Comparison of ENCODE assay signal across 9 cellular contexts in genomic region chr17:44121997-44122824, GRCh38. TPM values are rescaled to one million over a fixed set of nuclear protein-coding genes. Genes with fewer than 3 reads are reported as not detected.
DNase-seq lines count a peak whose midpoint lies in the region; ATAC-seq and TF ChIP-seq lines count a peak whose summit lies in the region.
"Had no signal": no experiment of that assay in that cellular context is flagged by ENCODE, and none has a peak within 500 bp of the region (broad histone marks: within the 10 kb centered on the region; RNA-seq: fewer than 3 reads in every experiment).

No MANE protein-coding gene starts in this region.

- H3K27me3 Mint-ChIP-seq in H9 (ENCODE audit: low read depth) (peaks cover 2% of the 10 kb centered on the region), T-cell (no peaks in the 10 kb centered on the region)

- H3K36me3 Mint-ChIP-seq in H9 (ENCODE audit: insufficient read depth in 1 of 3, low read depth in 3 of 3) (peaks cover 0 to 5% (median 2%) of the 10 kb centered on the region in 3 experiments; a peak in 2 of 7 replicates), T-cell (no peaks in the 10 kb centered on the region)

- no peaks in the 10 kb centered on the region for H4K20me1 ChIP-seq in H9 (ENCODE audit: control insufficient read depth, insufficient read depth, insufficient read length)

- no peak overlapping the region for H3K23ac ChIP-seq in H9 (ENCODE audit: insufficient read length, low read depth, low read length)

- H3K27ac Mint-ChIP-seq in H9, result peak overlapping the region; percentile 64 to 91 (median 68); a peak in 4 of 7 replicates
- peak overlapping the region; percentile 57 to 79 for H3K27ac Mint-ChIP-seq in T-cell

- no peak overlapping the region for H2BK20ac ChIP-seq in H9 (ENCODE audit: low read depth, low read length, poor library complexity, severe bottlenecking)

- peaks cover 9% of the 10 kb centered on the region for H3K23me2 ChIP-seq in H9 (ENCODE audit: insufficient read length, low read depth, low read length, poor library complexity, severe bottlenecking)

- no peaks in the 10 kb centered on the region for H3K9me3 ChIP-seq in H9 (ENCODE audit: control insufficient read depth, low read depth, low read length)

- peaks cover 6% of the 10 kb centered on the region; the same call in 1 of the 2 replicates for H3K4me1 ChIP-seq in H9 (ENCODE audit: insufficient read depth, low read length)

- in situ Hi-C loops in G401 (cut with HindIII; ENCODE audit: low sequenced_read_pairs), result no loop called here

- no peak overlapping the region for H3K27ac ChIP-seq in H9 (ENCODE audit: insufficient read length, low read depth, low read length)

- H3K4me3 Mint-ChIP-seq in H9 (peak overlapping the region; percentile 86 to 96), T-cell (peak overlapping the region; percentile 83 to 90 (median 87))

- H3K14ac ChIP-seq in H9 (ENCODE audit: insufficient read depth, low read length), result peak overlapping the region; percentile 42; the same call in 1 of the 2 replicates

- H3K4me3 ChIP-seq in fibroblast of villous mesenchyme (ENCODE audit: low read depth, low read length), result peak overlapping the region; percentile 76
- H3K4me3 ChIP-seq in skeletal muscle cell (ENCODE audit: low read depth, low read length), result peak overlapping the region; percentile 83

- H3K9me3 Mint-ChIP-seq in H9 (no peaks in the 10 kb centered on the region), T-cell (no peaks in the 10 kb centered on the region)

- H3K56ac ChIP-seq in H9 (ENCODE audit: insufficient read length, low read depth, low read length), result no peak overlapping the region

- no peak overlapping the region for H2BK15ac ChIP-seq in H9 (ENCODE audit: low read depth, low read length)

- POLR2A ChIA-PET in T-cell (lab: Charles Lee), result interaction anchor here in 1 of 2 donors (0.6 to 0.8 kb wide), 2 partner anchors 11 to 99 kb away, joined by 3 to 9 read pairs; no protein-coding TSS in a partner anchor

- no peak for TF ChIP-seq CTCF in H9 (conservative IDR thresholded peaks at IDR 0.05)
- no peak for TF ChIP-seq CTCF in fibroblast of villous mesenchyme (IDR thresholded peaks at IDR 0.05; ENCODE audit: insufficient read depth, low read depth, low read length)

- H2BK120ac ChIP-seq in H9 (ENCODE audit: low read depth, low read length, poor library complexity, severe bottlenecking), result no peak overlapping the region

- H3K4me2 ChIP-seq in H9 (ENCODE audit: insufficient read depth, insufficient read length, low read length), result peak overlapping the region; percentile 90

- no peak overlapping the region for H4K8ac ChIP-seq in H9 (replicated peaks; ENCODE audit: insufficient read length, low read depth, low read length)

- ATAC-seq in T-cell (replicated peaks in 1 of 4) (no peak), GM21528 (IDR thresholded peaks at IDR 0.05; ENCODE audit: low FRiP score, unreplicated experiment) (no peak)

- WGBS in H9 (ENCODE audit: extremely low coverage, insufficient read length, low lambda C conversion rate), result no CpG with 5 or more reads among the region's 1 CpG

- H4K5ac ChIP-seq in H9 (ENCODE audit: insufficient read length, low read depth, low read length), result no peak overlapping the region

- H3K4ac ChIP-seq in H9 (ENCODE audit: low read depth, low read length), result no peak overlapping the region

- H3K4me1 Mint-ChIP-seq in H9 (peaks cover 43 to 61% of the 10 kb centered on the region in 2 experiments), T-cell (peaks cover 51 to 54% (median 52%) of the 10 kb centered on the region in 3 donors)

- H3K18ac ChIP-seq in H9 (ENCODE audit: insufficient read length, low read depth, low read length), result peak overlapping the region; percentile 19

- CTCF ChIA-PET in T-cell (lab: Charles Lee), result interaction anchor here in 1 of 2 donors (0.7 kb wide), 1 partner anchor 64 kb away, joined by 3 read pairs; the partner anchor contains the start of gene TMUB2

- DNase-seq in H9 (no peak), T-cell (no peak), fibroblast of villous mesenchyme (ENCODE audit: low read depth) (no peak), skeletal muscle cell (ENCODE audit: low read depth) (no peak), G401 (ENCODE audit: low spot score) (no peak), NOMO-1 treated with DMSO at 0.1 percent for 48 hours (lab: John Stamatoyannopoulos, UW; ENCODE audit: unreplicated experiment) (no peak)
- DNase-seq in activated CD4-positive, alpha-beta T cell treated with anti-CD3 and anti-CD28 coated beads for 48 hours, result no peak
- DNase-seq: cortex of kidney had no signal

- no peak overlapping the region for H2BK5ac ChIP-seq in H9 (ENCODE audit: insufficient read length, low read length)

- peak overlapping the region; percentile 62 for H3K9ac ChIP-seq in H9 (ENCODE audit: extremely low read depth, insufficient read length, low read length)

- peaks cover 2% of the 10 kb centered on the region; the same call in 1 of the 2 replicates for H3K79me2 ChIP-seq in H9 (ENCODE audit: insufficient read depth, low read length)

- no peak overlapping the region for H2AFZ ChIP-seq in H9 (ENCODE audit: low read length)

- no peak overlapping the region for H2AK5ac ChIP-seq in H9 (ENCODE audit: insufficient read length, low read length)

- H3K27me3 ChIP-seq in H9 (ENCODE audit: insufficient read depth, low read length), result no peaks in the 10 kb centered on the region

- no peak overlapping the region for H3T11ph ChIP-seq in H9 (ENCODE audit: low read length)

- H4K91ac ChIP-seq in H9 (ENCODE audit: insufficient read length, low read depth, low read length), result no peak overlapping the region

- no peak overlapping the region for H2BK12ac ChIP-seq in H9 (ENCODE audit: insufficient read length, low read depth, low read length)

- H3K79me1 ChIP-seq in H9 (ENCODE audit: insufficient read depth, low read depth, low read length, poor library complexity, severe bottlenecking), result no peaks in the 10 kb centered on the region

RNA-seq across cellular contexts. Expression of gene HDAC5, which starts 1.2 kb away (rescaled TPM):
- 39.5 and 41.3 TPM in 2 replicates for total RNA-seq in H9 (2021)
- total RNA-seq in T-cell, result 10 to 100 TPM; 68.6 to 81.4 (median 72.8) TPM
- 36.7 and 62.8 TPM in 2 replicates for total RNA-seq in fibroblast of villous mesenchyme
- total RNA-seq in G401 (2014; rRNA removed; shearing (Covaris generic)), result 65.5 and 70.6 TPM in 2 replicates

RNA-seq across cellular contexts. Expression of gene HROB, which starts 19.5 kb away (rescaled TPM):
- total RNA-seq in H9 (2021) (23.3 and 24.1 TPM in 2 replicates), T-cell (1 to 10 TPM in 4 of 5 donors, under 1 TPM in 1; 0.73 to 3.4 (median 1.1) TPM), fibroblast of villous mesenchyme (3.0 and 3.2 TPM in 2 replicates)
- 7.6 and 9.9 TPM in 2 replicates for total RNA-seq in G401 (2014; rRNA removed; shearing (Covaris generic))

RNA-seq across cellular contexts. Expression of gene ASB16, which starts 48.3 kb away (rescaled TPM):
- 0.31 and 0.90 TPM in 2 replicates for total RNA-seq in H9 (2021)
- under 1 TPM in 1 of 5 donors, not detected in 4; 0.15 TPM for total RNA-seq in T-cell
- total RNA-seq in fibroblast of villous mesenchyme, result under 0.01 TPM in 1 of 2 replicates, not detected in the other
- total RNA-seq in G401 (2014; rRNA removed; shearing (Covaris generic)), result not detected in 2 replicates

RNA-seq across cellular contexts. Expression of gene G6PC3, which starts 51.7 kb away (rescaled TPM):
- total RNA-seq in H9 (2021) (105 and 109 TPM in 2 replicates), T-cell (10 to 100 TPM in 4 of 5 donors, 1 to 10 TPM in 1; 9.4 to 19.0 (median 16.2) TPM), fibroblast of villous mesenchyme (27.4 and 27.6 TPM in 2 replicates)
- 18.6 and 23.2 TPM in 2 replicates for total RNA-seq in G401 (2014; rRNA removed; shearing (Covaris generic))

RNA-seq across cellular contexts. Expression of gene LSM12, which starts 55.7 kb away (rescaled TPM):
- total RNA-seq in H9 (2021) (128 TPM in 2 replicates), T-cell (10 to 100 TPM; 29.4 to 39.0 (median 37.1) TPM), fibroblast of villous mesenchyme (53.5 and 82.5 TPM in 2 replicates)
- total RNA-seq in G401 (2014; rRNA removed; shearing (Covaris generic)), result 93.5 and 116 TPM in 2 replicates
